In genomic region chr11:63871962-63872832, GRCh38 we compare ENCODE assay signal across 7 cellular contexts. TPM values are rescaled to one million over a fixed set of nuclear protein-coding genes. Genes with fewer than 3 reads are reported as not detected.
A peak's percentile ranks its signal among the peaks of the same experiment; 100 is the strongest.
DNase-seq lines count a peak whose midpoint lies in the region; ATAC-seq and TF ChIP-seq lines count a peak whose summit lies in the region.

No MANE protein-coding gene starts in this region.

- H3K4me1 ChIP-seq in right cardiac atrium (ENCODE audit: control insufficient read depth, insufficient read depth, low read length): peaks cover 35% of the 10 kb centered on the region

- intact Hi-C loops in right cardiac atrium (cut with DNase I): no loop called here

- DNase-seq in GF-D8 (lab: John Stamatoyannopoulos, UW) (peak; percentile 98), RKO (ENCODE audit: low spot score) (peak; percentile 63), astrocyte of the cerebellum (ENCODE audit: low read depth) (peak; percentile 59), right cardiac atrium (peak; percentile 83 to 89 (median 87)), putamen (ENCODE audit: low spot score) (peak; percentile 84)

- ATAC-seq in GM21390 (IDR thresholded peaks at IDR 0.05; ENCODE audit: unreplicated experiment) (peak; percentile 92), HG03575 (IDR thresholded peaks at IDR 0.05; ENCODE audit: extremely low read depth, insufficient number of reproducible peaks, low FRiP score, unreplicated experiment) (peak; percentile 76), right cardiac atrium (peak; percentile 96)

- in situ Hi-C loops in astrocyte of the cerebellum (cut with HindIII; ENCODE audit: low sequenced_read_pairs): no loop called here

- peak; percentile 23 for TF ChIP-seq CTCF in astrocyte of the cerebellum (IDR thresholded peaks at IDR 0.05; ENCODE audit: low read depth, low read length, missing control alignments)

- WGBS in right cardiac atrium: 10% methylated on average over 11 of the region's 11 CpGs

- H3K27me3 ChIP-seq in right cardiac atrium (ENCODE audit: control insufficient read depth, insufficient read depth): no peaks in the 10 kb centered on the region

- H3K4me3 ChIP-seq in astrocyte of the cerebellum (ENCODE audit: low read depth, low read length) (no peak overlapping the region), right cardiac atrium (ENCODE audit: low read length) (no peak overlapping the region)

- H3K27ac ChIP-seq in right cardiac atrium (ENCODE audit: low read length): peak overlapping the region; percentile 87

- H3K9me3 ChIP-seq in right cardiac atrium (ENCODE audit: control insufficient read depth, low read length): no peaks in the 10 kb centered on the region

RNA-seq across cellular contexts. Expression of gene MARK2, which starts 33.3 kb away (rescaled TPM):
- total RNA-seq in right cardiac atrium: 10 to 100 TPM; 31.3 to 45.3 (median 41.1) TPM
- polyA plus RNA-seq in right cardiac atrium: 20.0 TPM

RNA-seq across cellular contexts. Expression of gene RCOR2, which starts 44.8 kb away (rescaled TPM):
- total RNA-seq in right cardiac atrium: 10 to 100 TPM in 1 of 4 donors, 1 to 10 TPM in 3; 1.6 to 10.1 (median 8.7) TPM
- 3.2 TPM for polyA plus RNA-seq in right cardiac atrium

RNA-seq across cellular contexts. Expression of gene SPINDOC, which starts 58.9 kb away (rescaled TPM):
- total RNA-seq in right cardiac atrium: 10 to 100 TPM; 12.8 to 18.8 (median 17.4) TPM
- polyA plus RNA-seq in right cardiac atrium: 13.6 TPM
